In genomic region chr4:184668096-184668495, GRCh38 we compare ENCODE assay signal across 23 cellular contexts. TPM values are rescaled to one million over a fixed set of nuclear protein-coding genes. Genes with fewer than 3 reads are reported as not detected.
DNase-seq lines count a peak whose midpoint lies in the region; ATAC-seq, FAIRE-seq and TF ChIP-seq lines count a peak whose summit lies in the region.
"Had no signal": no experiment of that assay in that cellular context is flagged by ENCODE, and none has a peak within 500 bp of the region (broad histone marks: within the 10 kb centered on the region; RNA-seq: fewer than 3 reads in every experiment).

No MANE protein-coding gene starts in this region.

- H3K36me3 ChIP-seq in endothelial cell of umbilical vein (ENCODE audit: control insufficient read depth in 2 of 2, extremely low read depth in 1 of 2, insufficient read depth in 2 of 2, low read length in 2 of 2), result no peaks in the 10 kb centered on the region

- peak overlapping the region; percentile 83 for H3K27ac Mint-ChIP-seq in activated CD4-positive, alpha-beta T cell treated with anti-CD3 and anti-CD28 coated beads, Interleukin-2, amount 10 ng/mL, durations not matched to agents 24 days and 14 days
- peak overlapping the region; percentile 2; the same call in 1 of the 2 replicates for H3K27ac Mint-ChIP-seq in WTC11
- peak overlapping the region; percentile 33 for H3K27ac Mint-ChIP-seq in stimulated activated naive CD8-positive, alpha-beta T cell treated with anti-CD3 and anti-CD28 coated beads, Interleukin-15, Interleukin-2, amounts not matched to agents 100 ng/mL and 50 ng/mL, for 24 hours
- H3K27ac Mint-ChIP-seq: endodermal cell had no signal

- H3K27me3 ChIP-seq in endothelial cell of umbilical vein (ENCODE audit: control insufficient read depth in 2 of 2, insufficient read depth in 2 of 2, low read length in 2 of 2), result no peaks in the 10 kb centered on the region
- H3K27me3 ChIP-seq: pancreas, tibial nerve had no signal

- no peaks in the 10 kb centered on the region for H3K9me3 ChIP-seq in endothelial cell of umbilical vein (replicated peaks; ENCODE audit: control insufficient read depth, insufficient read depth, low read length)
- H3K9me3 ChIP-seq: pancreas, tibial nerve had no signal

- H3K4me1 Mint-ChIP-seq in activated CD4-positive, alpha-beta T cell treated with anti-CD3 and anti-CD28 coated beads, Interleukin-2, amount 10 ng/mL, durations not matched to agents 24 days and 14 days, result peaks cover 34% of the 10 kb centered on the region
- no peaks in the 10 kb centered on the region; the same call in 1 of the 2 replicates for H3K4me1 Mint-ChIP-seq in WTC11
- peaks cover 23% of the 10 kb centered on the region for H3K4me1 Mint-ChIP-seq in stimulated activated naive CD8-positive, alpha-beta T cell treated with anti-CD3 and anti-CD28 coated beads, Interleukin-15, Interleukin-2, amounts not matched to agents 100 ng/mL and 50 ng/mL, for 24 hours (ENCODE audit: low read depth)

- POLR2A ChIA-PET in WTC11 (lab: Charles Lee) (no interaction called here), endothelial cell of umbilical vein (lab: Charles Lee) (no interaction called here)

- dilution Hi-C loops in endothelial cell of umbilical vein (cut with MboI; ENCODE audit: extremely low pct_ligation_motif_present, low sequenced_read_pairs), result no loop called here

- H3K79me2 ChIP-seq in endothelial cell of umbilical vein (ENCODE audit: control insufficient read depth, insufficient read depth, low read length), result no peaks in the 10 kb centered on the region

- peak overlapping the region; percentile 22 for H3K4me3 Mint-ChIP-seq in activated CD4-positive, alpha-beta T cell treated with anti-CD3 and anti-CD28 coated beads, Interleukin-2, amount 10 ng/mL, durations not matched to agents 24 days and 14 days
- no peak overlapping the region for H3K4me3 Mint-ChIP-seq in WTC11
- H3K4me3 Mint-ChIP-seq in stimulated activated naive CD8-positive, alpha-beta T cell treated with anti-CD3 and anti-CD28 coated beads, Interleukin-15, Interleukin-2, amounts not matched to agents 100 ng/mL and 50 ng/mL, for 24 hours, result no peak overlapping the region
- H3K4me3 Mint-ChIP-seq: endodermal cell had no signal

- no peak overlapping the region for H2AFZ ChIP-seq in endothelial cell of umbilical vein (ENCODE audit: low read depth, low read length)
- H2AFZ ChIP-seq: GM23248 had no signal

- no peak for DNase-seq in activated CD4-positive, alpha-beta T cell treated with anti-CD3 and anti-CD28 coated beads, Interleukin-2, amount 10 ng/mL, durations not matched to agents 24 days and 14 days
- no peak for DNase-seq in activated CD4-positive, alpha-beta T cell treated with anti-CD3 and anti-CD28 coated beads for 48 hours
- DNase-seq in WTC11 (ENCODE audit: low spot score), result no peak
- no peak for DNase-seq in endothelial cell of umbilical vein (ENCODE audit: low read depth, low spot score)
- no peak for DNase-seq in left colon
- DNase-seq: activated CD8-positive, alpha-beta memory T cell treated with anti-CD3 and anti-CD28 coated beads, Interleukin-2, amount 50 U/mL, for 48 hours; caudate nucleus; endodermal cell; GM23248; hippocampal formation; KG1; kidney glomerular epithelial cell; midbrain; NCI-H2171 treated with DMSO at 0.1 percent for 48 hours; pancreas; stimulated activated CD4-positive, alpha-beta T cell treated with anti-CD3 and anti-CD28 coated beads, Interleukin-4, amount 100 ng/mL, for 4 hours; WERI-Rb-1 had no signal

- no peak overlapping the region for H3K9ac ChIP-seq in endothelial cell of umbilical vein (replicated peaks; ENCODE audit: extremely low read depth, insufficient read depth, low read length)
- H3K9ac ChIP-seq: GM23248 had no signal

- no peak for ATAC-seq in WTC11
- ATAC-seq in GM21360 (IDR thresholded peaks at IDR 0.05; ENCODE audit: unreplicated experiment), result no peak
- no peak for ATAC-seq in left colon
- no peak for ATAC-seq in HG02623 (IDR thresholded peaks at IDR 0.05; ENCODE audit: unreplicated experiment)

- no peak for TF ChIP-seq CTCF in WTC11 (IDR thresholded peaks at IDR 0.05)
- no peak for TF ChIP-seq CTCF in endothelial cell of umbilical vein (IDR thresholded peaks at IDR 0.05; ENCODE audit: extremely low read depth in 1 of 2, insufficient read depth in 1 of 2, low read depth in 1 of 2, low read length in 2 of 2)

- H3K4me2 ChIP-seq in endothelial cell of umbilical vein (ENCODE audit: insufficient read depth, low read length), result no peak overlapping the region

- peak overlapping the region; percentile 26 for H3K27ac ChIP-seq in endothelial cell of umbilical vein (ENCODE audit: insufficient read depth, low read depth, low read length)
- H3K27ac ChIP-seq: GM23248, pancreas, RWPE1, WERI-Rb-1 had no signal

- no peak for TF ChIP-seq POLR2A in endothelial cell of umbilical vein (IDR thresholded peaks at IDR 0.05; ENCODE audit: low read depth, low read length)

- H3K4me1 ChIP-seq in endothelial cell of umbilical vein (ENCODE audit: control insufficient read depth, extremely low read depth, insufficient read depth, low read length), result peaks cover 11% of the 10 kb centered on the region

- FAIRE-seq in endothelial cell of umbilical vein (lab: Jason Lieb, UNC), result no peak
- FAIRE-seq: A204.1, pancreas had no signal

- BruUV-seq in endothelial cell of umbilical vein (replicated peaks; lab: Mats Ljungman, UMichigan), result no TSS peak

- H4K20me1 ChIP-seq in endothelial cell of umbilical vein (replicated peaks; ENCODE audit: control insufficient read depth, extremely low read depth, insufficient read depth, low read length), result no peaks in the 10 kb centered on the region

- no peaks in the 10 kb centered on the region for H3K9me1 ChIP-seq in endothelial cell of umbilical vein (replicated peaks; ENCODE audit: control insufficient read depth, extremely low read depth, insufficient read depth, low read length)

- peaks cover 6% of the 10 kb centered on the region for H3K9me3 Mint-ChIP-seq in activated CD4-positive, alpha-beta T cell treated with anti-CD3 and anti-CD28 coated beads, Interleukin-2, amount 10 ng/mL, durations not matched to agents 24 days and 14 days
- H3K9me3 Mint-ChIP-seq in WTC11, result no peaks in the 10 kb centered on the region
- no peaks in the 10 kb centered on the region for H3K9me3 Mint-ChIP-seq in stimulated activated naive CD8-positive, alpha-beta T cell treated with anti-CD3 and anti-CD28 coated beads, Interleukin-15, Interleukin-2, amounts not matched to agents 100 ng/mL and 50 ng/mL, for 24 hours
- H3K9me3 Mint-ChIP-seq: endodermal cell had no signal

- intact Hi-C loops in activated CD4-positive, alpha-beta T cell treated with anti-CD3 and anti-CD28 coated beads, Interleukin-2, amount 10 ng/mL, durations not matched to agents 24 days and 14 days (cut with micrococcal nuclease), result loop anchor here (5.0 kb wide), 1 partner anchor 39 kb away; no protein-coding TSS in a partner anchor
- intact Hi-C loops in endothelial cell of umbilical vein (cut with micrococcal nuclease) (no loop called here), left colon (cut with DNase I, micrococcal nuclease) (no loop called here)

- no peaks in the 10 kb centered on the region for H3K27me3 Mint-ChIP-seq in activated CD4-positive, alpha-beta T cell treated with anti-CD3 and anti-CD28 coated beads, Interleukin-2, amount 10 ng/mL, durations not matched to agents 24 days and 14 days
- no peaks in the 10 kb centered on the region for H3K27me3 Mint-ChIP-seq in WTC11 (ENCODE audit: low read depth)
- H3K27me3 Mint-ChIP-seq in stimulated activated naive CD8-positive, alpha-beta T cell treated with anti-CD3 and anti-CD28 coated beads, Interleukin-15, Interleukin-2, amounts not matched to agents 100 ng/mL and 50 ng/mL, for 24 hours, result no peaks in the 10 kb centered on the region

- H3K36me3 Mint-ChIP-seq in activated CD4-positive, alpha-beta T cell treated with anti-CD3 and anti-CD28 coated beads, Interleukin-2, amount 10 ng/mL, durations not matched to agents 24 days and 14 days (ENCODE audit: low read depth), result peaks cover 40% of the 10 kb centered on the region
- 0 out of 2 replicates have a peak, but pooled peaks cover 3% of the 10 kb centered on the region for H3K36me3 Mint-ChIP-seq in WTC11
- peaks cover 53% of the 10 kb centered on the region for H3K36me3 Mint-ChIP-seq in stimulated activated naive CD8-positive, alpha-beta T cell treated with anti-CD3 and anti-CD28 coated beads, Interleukin-15, Interleukin-2, amounts not matched to agents 100 ng/mL and 50 ng/mL, for 24 hours (ENCODE audit: low read depth)

- no peak overlapping the region for H3K4me3 ChIP-seq in endothelial cell of umbilical vein (replicated peaks in 1 of 3; ENCODE audit: insufficient read depth in 1 of 3, low read depth in 1 of 3, low read length in 3 of 3)
- H3K4me3 ChIP-seq: GM23248, pancreas, tibial nerve had no signal

- CTCF ChIA-PET in WTC11 (lab: Charles Lee), result no interaction called here
- CTCF ChIA-PET in endothelial cell of umbilical vein (lab: Charles Lee), result interaction anchor here (1.0 to 1.4 kb wide), 3 partner anchors 14 to 404 kb away, joined by 3 to 5 read pairs (median 5); no protein-coding TSS in a partner anchor

RNA-seq across cellular contexts. Expression of gene PRIMPOL, which starts 18.6 kb away (rescaled TPM):
- 14.7 and 17.6 TPM in 2 replicates for total RNA-seq in activated CD4-positive, alpha-beta T cell treated with anti-CD3 and anti-CD28 coated beads, Interleukin-2, amount 10 ng/mL, durations not matched to agents 24 days and 14 days
- total RNA-seq in WTC11 (2021) (8.3 to 13.4 TPM (median 9.6 TPM) in 3 replicates), endothelial cell of umbilical vein (11.1 and 13.6 TPM in 2 replicates), left colon (10 to 100 TPM; 13.1 to 23.4 TPM)
- 3.6 and 5.9 TPM in 2 replicates for polyA plus RNA-seq in endothelial cell of umbilical vein
- polyA plus RNA-seq in endothelial cell of umbilical vein (2011; cell fraction: cytosol; rRNA removed), result 6.5 and 6.6 TPM in 2 replicates
- polyA plus RNA-seq in endothelial cell of umbilical vein (2011; cell fraction: nucleus; rRNA removed), result 11.2 and 12.4 TPM in 2 replicates
- 10.3 and 10.4 TPM in 2 replicates for polyA plus RNA-seq in endothelial cell of umbilical vein (2012)
- 2.0 and 2.9 TPM in 2 replicates for polyA minus RNA-seq in endothelial cell of umbilical vein
- polyA minus RNA-seq in endothelial cell of umbilical vein (2011; cell fraction: cytosol; rRNA and poly(A)+ RNA removed), result 5.5 TPM
- 2.6 and 4.8 TPM in 2 replicates for polyA minus RNA-seq in endothelial cell of umbilical vein (2011; cell fraction: nucleus; rRNA and poly(A)+ RNA removed)

RNA-seq across cellular contexts. Expression of gene CASP3, which starts 18.8 kb away (rescaled TPM):
- total RNA-seq in activated CD4-positive, alpha-beta T cell treated with anti-CD3 and anti-CD28 coated beads, Interleukin-2, amount 10 ng/mL, durations not matched to agents 24 days and 14 days, result 84.8 and 89.8 TPM in 2 replicates
- total RNA-seq in WTC11 (2021), result 54.2 to 78.9 TPM (median 63.2 TPM) in 3 replicates
- 54.5 and 66.1 TPM in 2 replicates for total RNA-seq in endothelial cell of umbilical vein
- polyA plus RNA-seq in endothelial cell of umbilical vein, result 17.9 and 26.0 TPM in 2 replicates
- 30.9 and 31.4 TPM in 2 replicates for polyA plus RNA-seq in endothelial cell of umbilical vein (2011; cell fraction: cytosol; rRNA removed)
- polyA plus RNA-seq in endothelial cell of umbilical vein (2011; cell fraction: nucleus; rRNA removed), result 27.7 and 41.8 TPM in 2 replicates
- polyA plus RNA-seq in endothelial cell of umbilical vein (2012), result 45.2 and 68.0 TPM in 2 replicates
- 18.8 and 21.0 TPM in 2 replicates for polyA minus RNA-seq in endothelial cell of umbilical vein
- polyA minus RNA-seq in endothelial cell of umbilical vein (2011; cell fraction: cytosol; rRNA and poly(A)+ RNA removed), result 8.2 TPM
- polyA minus RNA-seq in endothelial cell of umbilical vein (2011; cell fraction: nucleus; rRNA and poly(A)+ RNA removed), result 11.9 and 17.1 TPM in 2 replicates
- 10 to 100 TPM; 43.4 to 50.2 TPM for total RNA-seq in left colon

Comparison
In these comparisons a context has a peak if more than half of its experiments do, and no peak if none do; other contexts are left out.
1. H3K27ac Mint-ChIP-seq: peak in every context shown above with its lines; median percentile 83 in activated CD4-positive, alpha-beta T cell treated with anti-CD3 and anti-CD28 coated beads, Interleukin-2, amount 10 ng/mL, durations not matched to agents 24 days and 14 days; 33 in stimulated activated naive CD8-positive, alpha-beta T cell treated with anti-CD3 and anti-CD28 coated beads, Interleukin-15, Interleukin-2, amounts not matched to agents 100 ng/mL and 50 ng/mL, for 24 hours; 2 in WTC11.